Comparison of ENCODE assay signal across 19 cellular contexts in the genomic region with DNA sequence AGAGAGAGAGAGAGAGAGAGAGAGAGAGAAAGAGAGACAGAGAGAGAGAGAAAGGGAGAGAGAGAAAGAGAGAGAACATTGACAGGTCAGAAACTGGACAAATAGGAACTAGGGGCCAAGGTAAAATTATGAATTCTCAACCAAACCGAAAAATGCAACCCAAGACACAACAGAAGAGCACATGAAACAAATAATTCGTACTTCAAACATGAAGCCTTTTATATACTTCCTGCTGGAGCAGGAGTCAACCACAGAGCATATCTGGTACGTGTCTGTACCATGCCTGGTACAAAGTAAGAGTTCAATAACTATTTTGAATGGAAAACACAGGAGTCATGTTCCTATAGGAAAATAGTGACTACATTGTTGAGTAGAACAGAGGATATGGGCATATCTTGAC. TPM values are rescaled to one million over a fixed set of nuclear protein-coding genes. Genes with fewer than 3 reads are reported as not detected.
DNase-seq lines count a peak whose midpoint lies in the region; ATAC-seq, FAIRE-seq and TF ChIP-seq lines count a peak whose summit lies in the region.
"Had no signal": no experiment of that assay in that cellular context is flagged by ENCODE, and none has a peak within 500 bp of the region (broad histone marks: within the 10 kb centered on the region; RNA-seq: fewer than 3 reads in every experiment).

No MANE protein-coding gene starts in this region.

- H3K9me3 ChIP-seq in prostate gland = no peaks in the 10 kb centered on the region
- H3K9me3 ChIP-seq: left ventricle myocardium inferior, suprapubic skin, vagina had no signal

- FAIRE-seq in GM12892 (lab: Jason Lieb, UNC) = peak; percentile 72
- FAIRE-seq: astrocyte had no signal

- H3K27me3 Mint-ChIP-seq in activated T-cell treated with anti-CD3 and anti-CD28 coated beads, Interleukin-2, amount 50 U/mL, for 72 hours (ENCODE audit: low read depth) = no peaks in the 10 kb centered on the region
- no peaks in the 10 kb centered on the region for H3K27me3 Mint-ChIP-seq in activated T-cell treated with anti-CD3 and anti-CD28 coated beads, Interleukin-2, amount 50 U/mL, for 24 hours
- H3K27me3 Mint-ChIP-seq in T-helper 1 cell treated with Interleukin-12 subunit alpha and Interleukin-12 subunit beta and Interleukin-4 antibody, amounts not matched to agents 30 μg/mL and 1 μg/mL, for 36 hours (ENCODE audit: low read depth) = peaks cover 5% of the 10 kb centered on the region
- no peaks in the 10 kb centered on the region for H3K27me3 Mint-ChIP-seq in effector memory CD8-positive, alpha-beta T cell

- H3K9me3 Mint-ChIP-seq in activated T-cell treated with anti-CD3 and anti-CD28 coated beads, Interleukin-2, amount 50 U/mL, for 72 hours = peaks cover 0 to 2% of the 10 kb centered on the region in 2 donors
- H3K9me3 Mint-ChIP-seq in activated T-cell treated with anti-CD3 and anti-CD28 coated beads, Interleukin-2, amount 50 U/mL, for 24 hours = no peaks in the 10 kb centered on the region
- H3K9me3 Mint-ChIP-seq in T-helper 1 cell treated with Interleukin-12 subunit alpha and Interleukin-12 subunit beta and Interleukin-4 antibody, amounts not matched to agents 30 μg/mL and 1 μg/mL, for 36 hours = no peaks in the 10 kb centered on the region
- no peaks in the 10 kb centered on the region for H3K9me3 Mint-ChIP-seq in effector memory CD8-positive, alpha-beta T cell

- intact Hi-C loops in prostate gland (cut with DNase I) = no loop called here

- H3K27ac ChIP-seq in prostate gland = no peak overlapping the region
- H3K27ac ChIP-seq: left ventricle myocardium inferior, suprapubic skin, vagina had no signal

- H3K4me1 ChIP-seq in prostate gland (replicated peaks) = no peaks in the 10 kb centered on the region

- DNase-seq in activated T-cell treated with anti-CD3 and anti-CD28 coated beads, Interleukin-2, amount 50 U/mL, for 72 hours = no peak
- no peak for DNase-seq in activated T-cell treated with anti-CD3 and anti-CD28 coated beads, Interleukin-2, amount 50 U/mL, for 24 hours
- DNase-seq in GM12892 (ENCODE audit: insufficient read length) (no peak), prostate gland (ENCODE audit: low spot score) (no peak), NCI-H1694 (lab: John Stamatoyannopoulos, UW) (no peak)
- no peak for DNase-seq in effector memory CD8-positive, alpha-beta T cell
- DNase-seq: ACHN; DMS79; effector memory CD4-positive, alpha-beta T cell; glutamatergic neuron; left ventricle myocardium inferior; NCI-H1436 treated with DMSO at 0.1 percent for 48 hours; NCI-H2171 treated with DMSO at 0.1 percent for 48 hours; NCI-H526 treated with DMSO at 0.1 percent for 48 hours had no signal

- no peak overlapping the region for H3K27ac Mint-ChIP-seq in activated T-cell treated with anti-CD3 and anti-CD28 coated beads, Interleukin-2, amount 50 U/mL, for 72 hours
- no peak overlapping the region for H3K27ac Mint-ChIP-seq in activated T-cell treated with anti-CD3 and anti-CD28 coated beads, Interleukin-2, amount 50 U/mL, for 24 hours
- peak overlapping the region; percentile 26 for H3K27ac Mint-ChIP-seq in T-helper 1 cell treated with Interleukin-12 subunit alpha and Interleukin-12 subunit beta and Interleukin-4 antibody, amounts not matched to agents 30 μg/mL and 1 μg/mL, for 36 hours
- peak overlapping the region in 1 of 2 donors; percentile 1 for H3K27ac Mint-ChIP-seq in effector memory CD8-positive, alpha-beta T cell

- no peaks in the 10 kb centered on the region for H3K36me3 ChIP-seq in prostate gland
- H3K36me3 ChIP-seq: left ventricle myocardium inferior, suprapubic skin, vagina had no signal

- no peak for TF ChIP-seq CTCF in prostate gland (IDR thresholded peaks at IDR 0.05)

- no peaks in the 10 kb centered on the region for H3K27me3 ChIP-seq in prostate gland (replicated peaks; ENCODE audit: insufficient read depth)
- H3K27me3 ChIP-seq: suprapubic skin, vagina had no signal

- H3K4me1 Mint-ChIP-seq in activated T-cell treated with anti-CD3 and anti-CD28 coated beads, Interleukin-2, amount 50 U/mL, for 72 hours (ENCODE audit: low read depth) = peaks cover 22% of the 10 kb centered on the region
- H3K4me1 Mint-ChIP-seq in activated T-cell treated with anti-CD3 and anti-CD28 coated beads, Interleukin-2, amount 50 U/mL, for 24 hours (ENCODE audit: low read depth) = peaks cover 26% of the 10 kb centered on the region
- H3K4me1 Mint-ChIP-seq in T-helper 1 cell treated with Interleukin-12 subunit alpha and Interleukin-12 subunit beta and Interleukin-4 antibody, amounts not matched to agents 30 μg/mL and 1 μg/mL, for 36 hours (ENCODE audit: low read depth) = peaks cover 19% of the 10 kb centered on the region
- H3K4me1 Mint-ChIP-seq in effector memory CD8-positive, alpha-beta T cell (ENCODE audit: low read depth in 2 of 2) = peaks cover 4 to 12% of the 10 kb centered on the region in 2 donors

- 73% methylated on average over 3 of the region's 3 CpGs for WGBS in prostate gland

- no peak overlapping the region for H3K4me3 ChIP-seq in prostate gland
- H3K4me3 ChIP-seq: left ventricle myocardium inferior, suprapubic skin, vagina had no signal

- TF ChIP-seq POLR2A in GM12892 (IDR thresholded peaks at IDR 0.05; ENCODE audit: low read depth, low read length) = no peak
- TF ChIP-seq POLR2A in prostate gland (IDR thresholded peaks at IDR 0.05) = no peak

- peak in 1 of 2 donors; percentile 62 for ATAC-seq in activated T-cell treated with anti-CD3 and anti-CD28 coated beads, Interleukin-2, amount 50 U/mL, for 72 hours (replicated peaks in 1 of 2)
- peak; percentile 78 for ATAC-seq in effector memory CD8-positive, alpha-beta T cell (replicated peaks)
- ATAC-seq in GM21423 (IDR thresholded peaks at IDR 0.05; ENCODE audit: unreplicated experiment) = no peak

- H3K36me3 Mint-ChIP-seq in activated T-cell treated with anti-CD3 and anti-CD28 coated beads, Interleukin-2, amount 50 U/mL, for 72 hours (ENCODE audit: insufficient read depth in 2 of 2) = peaks cover 0 to 1% of the 10 kb centered on the region in 2 donors
- H3K36me3 Mint-ChIP-seq in activated T-cell treated with anti-CD3 and anti-CD28 coated beads, Interleukin-2, amount 50 U/mL, for 24 hours (ENCODE audit: low read depth) = no peaks in the 10 kb centered on the region
- H3K36me3 Mint-ChIP-seq in T-helper 1 cell treated with Interleukin-12 subunit alpha and Interleukin-12 subunit beta and Interleukin-4 antibody, amounts not matched to agents 30 μg/mL and 1 μg/mL, for 36 hours (ENCODE audit: low read depth) = no peaks in the 10 kb centered on the region
- H3K36me3 Mint-ChIP-seq in effector memory CD8-positive, alpha-beta T cell (ENCODE audit: insufficient read depth) = no peaks in the 10 kb centered on the region

- peak overlapping the region; percentile 16 to 27 for H3K4me3 Mint-ChIP-seq in activated T-cell treated with anti-CD3 and anti-CD28 coated beads, Interleukin-2, amount 50 U/mL, for 72 hours
- H3K4me3 Mint-ChIP-seq in activated T-cell treated with anti-CD3 and anti-CD28 coated beads, Interleukin-2, amount 50 U/mL, for 24 hours = no peak overlapping the region
- peak overlapping the region; percentile 22 for H3K4me3 Mint-ChIP-seq in T-helper 1 cell treated with Interleukin-12 subunit alpha and Interleukin-12 subunit beta and Interleukin-4 antibody, amounts not matched to agents 30 μg/mL and 1 μg/mL, for 36 hours
- no peak overlapping the region for H3K4me3 Mint-ChIP-seq in effector memory CD8-positive, alpha-beta T cell

RNA-seq across cellular contexts. Expression of gene VPS54, which starts 6.5 kb away (rescaled TPM):
- total RNA-seq in activated T-cell treated with anti-CD3 and anti-CD28 coated beads, Interleukin-2, amount 50 U/mL, for 72 hours = 10 to 100 TPM; 12.9 to 13.2 TPM
- 10.5 TPM for polyA plus RNA-seq in GM12892 (2012; ENCODE audit: missing spikeins)
- 10 to 100 TPM; 33.5 to 41.1 TPM for total RNA-seq in prostate gland

Comparison
In these comparisons a context has a peak if more than half of its experiments do, and no peak if none do; other contexts are left out.
1. H3K4me3 Mint-ChIP-seq: peak in activated T-cell treated with anti-CD3 and anti-CD28 coated beads, Interleukin-2, amount 50 U/mL, for 72 hours (2 of 2) and T-helper 1 cell treated with Interleukin-12 subunit alpha and Interleukin-12 subunit beta and Interleukin-4 antibody, amounts not matched to agents 30 μg/mL and 1 μg/mL, for 36 hours (single experiment); none in activated T-cell treated with anti-CD3 and anti-CD28 coated beads, Interleukin-2, amount 50 U/mL, for 24 hours (single experiment) and effector memory CD8-positive, alpha-beta T cell (0 of 2).